ENCODE assay signal across 3 cellular contexts in genomic region chr6:56396435-56396834, GRCh38.
A peak's percentile ranks its signal among the peaks of the same experiment; 100 is the strongest.
TF ChIP-seq lines count a peak whose summit lies in the region.

No MANE protein-coding gene starts in this region.

TF ChIP-seq in HepG2, 621 proteins besides CTCF, POLR2A, EP300 and RAD21 (continued from another document):
- TF ChIP-seq RNF219 (CRISPR knock-in tag; IDR thresholded peaks at IDR 0.05): no peak
- TF ChIP-seq ZNF33B (CRISPR knock-in tag; IDR thresholded peaks at IDR 0.05): no peak
- no peak for TF ChIP-seq ZNF451 (CRISPR knock-in tag; IDR thresholded peaks at IDR 0.05)
- TF ChIP-seq HOXA9 (CRISPR knock-in tag; IDR thresholded peaks at IDR 0.05; ENCODE audit: borderline replicate concordance): no peak
- no peak for TF ChIP-seq ZNF362 (CRISPR knock-in tag; IDR thresholded peaks at IDR 0.05; ENCODE audit: borderline replicate concordance)

TF ChIP-seq in HEK293, 187 proteins besides CTCF, POLR2A, EP300 and RAD21 (continued from another document):
- peak; percentile 90 for TF ChIP-seq SETDB1 (IDR thresholded peaks at IDR 0.05; ENCODE audit: insufficient read length, low read length)

TF ChIP-seq in WTC11, 78 proteins besides CTCF, POLR2A, EP300 and RAD21 (continued from another document):
- no peak for TF ChIP-seq IRF1 (CRISPR knock-in tag; IDR thresholded peaks at IDR 0.05)
- TF ChIP-seq CDX4 (CRISPR knock-in tag; IDR thresholded peaks at IDR 0.05; ENCODE audit: borderline replicate concordance): no peak
- no peak for TF ChIP-seq ATF2 (CRISPR knock-in tag; IDR thresholded peaks at IDR 0.05; ENCODE audit: borderline replicate concordance, low read depth)
TF ChIP-seq in WTC11: peak in this region for 1.
